Comparison of ENCODE assay signal across 23 cellular contexts in genomic region chr3:89504432-89504831, GRCh38.
"Had no signal": no experiment of that assay in that cellular context is flagged by ENCODE, and none has a peak within 500 bp of the region (broad histone marks: within the 10 kb centered on the region; RNA-seq: fewer than 3 reads in every experiment).

No MANE protein-coding gene starts in this region.

- H3K4me1 Mint-ChIP-seq: activated B cell treated with CpG ODN at 0.5 μM for 24 hours; activated CD8-positive, alpha-beta memory T cell treated with anti-CD3 and anti-CD28 coated beads, Interleukin-2, amount 10 ng/mL, durations not matched to agents 7 days and 5 days; activated naive CD8-positive, alpha-beta T cell treated with anti-CD3 and anti-CD28 coated beads for 36 hours; activated T-helper 17 cell treated with anti-CD3 and anti-CD28 coated beads, Interleukin-2, amount 50 U/mL, for 72 hours had no signal

- DNase-seq: activated B cell treated with CpG ODN at 0.5 μM for 24 hours; activated CD4-positive, alpha-beta memory T cell treated with anti-CD3 and anti-CD28 coated beads for 36 hours; activated CD4-positive, alpha-beta T cell treated with anti-CD3 and anti-CD28 coated beads for 4 hours; activated CD8-positive, alpha-beta memory T cell treated with anti-CD3 and anti-CD28 coated beads, Interleukin-2, amount 10 ng/mL, durations not matched to agents 7 days and 5 days; activated naive CD4-positive, alpha-beta T cell; activated naive CD8-positive, alpha-beta T cell treated with anti-CD3 and anti-CD28 coated beads for 36 hours; activated T-cell treated with anti-CD3 and anti-CD28 coated beads, Interleukin-2, amount 50 U/mL, for 1 hour; amniotic stem cell; colonic mucosa; erythroblast; foreskin melanocyte; heart right ventricle; kidney glomerular epithelial cell; left ventricle myocardium inferior; occipital lobe; stimulated activated CD4-positive, alpha-beta T cell treated with anti-CD3 and anti-CD28 coated beads, Interleukin-2, amount 100 ng/mL, for 24 hours; stimulated activated naive CD8-positive, alpha-beta T cell treated with anti-CD3 and anti-CD28 coated beads, Interleukin-15, Interleukin-2, amounts not matched to agents 100 U/mL and 50 U/mL, for 24 hours; substantia nigra; T-helper 9 cell had no signal

- H3K27ac Mint-ChIP-seq: activated B cell treated with CpG ODN at 0.5 μM for 24 hours; activated CD4-positive, alpha-beta memory T cell treated with anti-CD3 and anti-CD28 coated beads for 36 hours; activated CD8-positive, alpha-beta memory T cell treated with anti-CD3 and anti-CD28 coated beads, Interleukin-2, amount 10 ng/mL, durations not matched to agents 7 days and 5 days; activated naive CD8-positive, alpha-beta T cell treated with anti-CD3 and anti-CD28 coated beads for 36 hours; activated T-helper 17 cell treated with anti-CD3 and anti-CD28 coated beads, Interleukin-2, amount 50 U/mL, for 72 hours had no signal

- H3K4me3 Mint-ChIP-seq: activated B cell treated with CpG ODN at 0.5 μM for 24 hours; activated CD4-positive, alpha-beta memory T cell treated with anti-CD3 and anti-CD28 coated beads for 36 hours; activated CD8-positive, alpha-beta memory T cell treated with anti-CD3 and anti-CD28 coated beads, Interleukin-2, amount 10 ng/mL, durations not matched to agents 7 days and 5 days; activated naive CD8-positive, alpha-beta T cell treated with anti-CD3 and anti-CD28 coated beads for 36 hours; activated T-helper 17 cell treated with anti-CD3 and anti-CD28 coated beads, Interleukin-2, amount 50 U/mL, for 72 hours had no signal

- H3K9me3 Mint-ChIP-seq: activated B cell treated with CpG ODN at 0.5 μM for 24 hours; activated T-helper 17 cell treated with anti-CD3 and anti-CD28 coated beads, Interleukin-2, amount 50 U/mL, for 72 hours had no signal

- H3K27ac ChIP-seq: cardiac muscle cell, colonic mucosa, heart right ventricle, left ventricle myocardium inferior, right atrium auricular region, tibial nerve had no signal

- H3K27me3 ChIP-seq: cardiac muscle cell, colonic mucosa, heart right ventricle, right atrium auricular region, tibial nerve had no signal

- H3K36me3 Mint-ChIP-seq: activated CD4-positive, alpha-beta memory T cell treated with anti-CD3 and anti-CD28 coated beads for 36 hours; activated CD8-positive, alpha-beta memory T cell treated with anti-CD3 and anti-CD28 coated beads, Interleukin-2, amount 10 ng/mL, durations not matched to agents 7 days and 5 days; activated naive CD8-positive, alpha-beta T cell treated with anti-CD3 and anti-CD28 coated beads for 36 hours had no signal

- H3K4me3 ChIP-seq: cardiac muscle cell, colonic mucosa, heart right ventricle, left ventricle myocardium inferior, right atrium auricular region, tibial nerve had no signal

- H3K36me3 ChIP-seq: cardiac muscle cell, colonic mucosa, heart right ventricle, left ventricle myocardium inferior, right atrium auricular region, tibial nerve had no signal

- H3K9me3 ChIP-seq: colonic mucosa, heart right ventricle, left ventricle myocardium inferior, right atrium auricular region, tibial nerve had no signal

- ATAC-seq: activated CD8-positive, alpha-beta memory T cell treated with anti-CD3 and anti-CD28 coated beads, Interleukin-2, amount 10 ng/mL, durations not matched to agents 7 days and 5 days; activated T-helper 17 cell treated with anti-CD3 and anti-CD28 coated beads, Interleukin-2, amount 50 U/mL, for 72 hours; heart right ventricle; stimulated activated naive CD8-positive, alpha-beta T cell treated with anti-CD3 and anti-CD28 coated beads, Interleukin-15, Interleukin-2, amounts not matched to agents 100 U/mL and 50 U/mL, for 24 hours had no signal

- H3K4me1 ChIP-seq: colonic mucosa, left ventricle myocardium inferior, right atrium auricular region had no signal

- H3K27me3 Mint-ChIP-seq: activated B cell treated with CpG ODN at 0.5 μM for 24 hours; activated CD4-positive, alpha-beta memory T cell treated with anti-CD3 and anti-CD28 coated beads for 36 hours; activated CD8-positive, alpha-beta memory T cell treated with anti-CD3 and anti-CD28 coated beads, Interleukin-2, amount 10 ng/mL, durations not matched to agents 7 days and 5 days; activated naive CD8-positive, alpha-beta T cell treated with anti-CD3 and anti-CD28 coated beads for 36 hours; activated T-helper 17 cell treated with anti-CD3 and anti-CD28 coated beads, Interleukin-2, amount 50 U/mL, for 72 hours had no signal
